In genomic region chr2:27079233-27080139, GRCh38 we compare ENCODE assay signal across 12 cellular contexts. TPM values are rescaled to one million over a fixed set of nuclear protein-coding genes. Genes with fewer than 3 reads are reported as not detected.
DNase-seq lines count a peak whose midpoint lies in the region; ATAC-seq and TF ChIP-seq lines count a peak whose summit lies in the region.
"Had no signal": no experiment of that assay in that cellular context is flagged by ENCODE, and none has a peak within 500 bp of the region (broad histone marks: within the 10 kb centered on the region; RNA-seq: fewer than 3 reads in every experiment).

No MANE protein-coding gene starts in this region.

- H3K9me3 ChIP-seq in heart left ventricle (no peaks in the 10 kb centered on the region), muscle layer of duodenum (ENCODE audit: control insufficient read depth in 1 of 2, low read length in 2 of 2) (no peaks in the 10 kb centered on the region), uterus (no peaks in the 10 kb centered on the region)

- ATAC-seq in heart left ventricle, result no peak
- no peak for ATAC-seq in left cardiac atrium
- no peak for ATAC-seq in GM18909 (IDR thresholded peaks at IDR 0.05; ENCODE audit: poor library complexity, unreplicated experiment)

- 60 to 81% (median 69%) methylated on average over 10 to 14 of the region's 14 CpGs for WGBS in heart left ventricle, 4 donors

- peak overlapping the region; percentile 89 for H3K27ac Mint-ChIP-seq in dendritic cell treated with granulocyte-macrophage colony-stimulating factor and Interleukin-4, amounts not matched to agents 40 ng/mL and 50 ng/mL, for 4 days

- DNase-seq in heart left ventricle, result peak in 1 of 5 donors; percentile 37
- DNase-seq in left cardiac atrium, result no peak
- no peak for DNase-seq in uterus
- DNase-seq in NOMO-1 (lab: John Stamatoyannopoulos, UW; ENCODE audit: unreplicated experiment in 2 of 2), result no peak
- DNase-seq in SIG-M5 (lab: John Stamatoyannopoulos, UW), result no peak
- DNase-seq: COR-L47; immature natural killer cell; NCI-H226; stimulated activated CD4-positive, alpha-beta T cell treated with anti-CD3 and anti-CD28 coated beads, Interleukin-2, amount 100 ng/mL, for 24 hours had no signal

- H3K27me3 Mint-ChIP-seq in dendritic cell treated with granulocyte-macrophage colony-stimulating factor and Interleukin-4, amounts not matched to agents 40 ng/mL and 50 ng/mL, for 4 days, result peaks cover 9% of the 10 kb centered on the region

- H3K36me3 Mint-ChIP-seq in dendritic cell treated with granulocyte-macrophage colony-stimulating factor and Interleukin-4, amounts not matched to agents 40 ng/mL and 50 ng/mL, for 4 days (ENCODE audit: low read depth), result no peaks in the 10 kb centered on the region
- H3K36me3 Mint-ChIP-seq: immature natural killer cell had no signal

- intact Hi-C loops in heart left ventricle (cut with DNase I) (loop anchor here in 7 of 10 donors (2.0 to 10.0 kb wide), 4 partner anchors 29 to 117 kb away; partner anchors contain the start of genes TMEM214 (in 6 of the 7) and AGBL5 (in 2 of the 7)), left cardiac atrium (cut with DNase I) (loop anchor here (10.0 kb wide), 2 partner anchors 45 to 115 kb away; partner anchors contain the start of gene TMEM214 (in 2 of the 2)), uterus (cut with DNase I; ENCODE audit: low total_unique reads) (loop anchor here (2.0 kb wide), 1 partner anchor 29 kb away; the partner anchor contains the start of gene AGBL5)
- intact Hi-C loops in dendritic cell treated with granulocyte-macrophage colony-stimulating factor and Interleukin-4, amounts not matched to agents 40 ng/mL and 50 ng/mL, for 4 days (cut with micrococcal nuclease), result loop anchor here (2.0 to 5.0 kb wide), 2 partner anchors 29 to 117 kb away; partner anchors contain the start of gene AGBL5

- no peak for TF ChIP-seq POLR2A in heart left ventricle (IDR thresholded peaks at IDR 0.05)
- TF ChIP-seq POLR2A in uterus (IDR thresholded peaks at IDR 0.05), result no peak

- H3K27ac ChIP-seq in heart left ventricle (peak overlapping the region; percentile 69 to 97 (median 86)), muscle layer of duodenum (ENCODE audit: low read length) (peak overlapping the region; percentile 58), uterus (peak overlapping the region; percentile 92 to 98)

- no peaks in the 10 kb centered on the region for H3K9me3 Mint-ChIP-seq in dendritic cell treated with granulocyte-macrophage colony-stimulating factor and Interleukin-4, amounts not matched to agents 40 ng/mL and 50 ng/mL, for 4 days
- H3K9me3 Mint-ChIP-seq: immature natural killer cell had no signal

- peaks cover 0 to 3% (median 0%) of the 10 kb centered on the region in 9 donors for H3K36me3 ChIP-seq in heart left ventricle
- H3K36me3 ChIP-seq in muscle layer of duodenum (ENCODE audit: control insufficient read depth in 1 of 2, insufficient read depth in 2 of 2, low read length in 2 of 2), result peaks cover 0 to 13% of the 10 kb centered on the region in 2 donors
- H3K36me3 ChIP-seq in uterus, result no peaks in the 10 kb centered on the region

- TF ChIP-seq CTCF in heart left ventricle (IDR thresholded peaks at IDR 0.05), result no peak
- TF ChIP-seq CTCF in uterus (IDR thresholded peaks at IDR 0.05), result no peak

- no peaks in the 10 kb centered on the region for H3K27me3 ChIP-seq in heart left ventricle
- no peaks in the 10 kb centered on the region for H3K27me3 ChIP-seq in muscle layer of duodenum (ENCODE audit: low read depth, low read length)
- no peaks in the 10 kb centered on the region for H3K27me3 ChIP-seq in uterus

- peaks cover 0 to 65% (median 31%) of the 10 kb centered on the region in 12 donors for H3K4me1 ChIP-seq in heart left ventricle
- H3K4me1 ChIP-seq in muscle layer of duodenum (ENCODE audit: control insufficient read depth in 1 of 2, insufficient read depth in 2 of 2, low read length in 2 of 2), result peaks cover 13 to 65% of the 10 kb centered on the region in 2 donors
- H3K4me1 ChIP-seq in uterus, result peaks cover 5 to 14% of the 10 kb centered on the region in 2 donors

- no peak overlapping the region for H3K4me3 Mint-ChIP-seq in dendritic cell treated with granulocyte-macrophage colony-stimulating factor and Interleukin-4, amounts not matched to agents 40 ng/mL and 50 ng/mL, for 4 days

- peak overlapping the region; percentile 41 to 74 (median 54) for H3K4me3 ChIP-seq in heart left ventricle
- H3K4me3 ChIP-seq in muscle layer of duodenum (ENCODE audit: low read depth in 1 of 2, low read length in 2 of 2), result peak overlapping the region; percentile 72 to 73
- peak overlapping the region; percentile 52 to 84 for H3K4me3 ChIP-seq in uterus

- H3K4me1 Mint-ChIP-seq in dendritic cell treated with granulocyte-macrophage colony-stimulating factor and Interleukin-4, amounts not matched to agents 40 ng/mL and 50 ng/mL, for 4 days (ENCODE audit: low read depth), result peaks cover 74% of the 10 kb centered on the region

RNA-seq across cellular contexts. Expression of gene EMILIN1, which starts 1.1 kb away (rescaled TPM):
- total RNA-seq in heart left ventricle, result 10 to 100 TPM in 8 of 9 donors, 1 to 10 TPM in 1; 7.5 to 76.9 (median 16.3) TPM
- 10 to 100 TPM; 21.0 to 31.2 TPM for polyA plus RNA-seq in heart left ventricle
- total RNA-seq in left cardiac atrium, result 10 to 100 TPM; 41.1 to 46.6 TPM
- 100 to 1,000 TPM; 107 to 377 (median 224) TPM for total RNA-seq in uterus

RNA-seq across cellular contexts. Expression of gene KHK, which starts 7.1 kb away (rescaled TPM):
- total RNA-seq in heart left ventricle, result 1 to 10 TPM in 8 of 9 donors, under 1 TPM in 1; 0.89 to 3.9 (median 1.8) TPM
- 1 to 10 TPM; 1.3 to 2.0 TPM for polyA plus RNA-seq in heart left ventricle
- total RNA-seq in left cardiac atrium, result 1 to 10 TPM; 3.0 to 4.3 TPM
- total RNA-seq in uterus, result 10 to 100 TPM in 1 of 4 donors, 1 to 10 TPM in 3; 1.0 to 21.6 (median 5.4) TPM

RNA-seq across cellular contexts. Expression of gene OST4, which starts 8.0 kb away (rescaled TPM):
- total RNA-seq in heart left ventricle (100 to 1,000 TPM; 215 to 466 (median 343) TPM), left cardiac atrium (100 to 1,000 TPM; 364 to 404 TPM), uterus (100 to 1,000 TPM in 3 of 4 donors, 10 to 100 TPM in 1; 76.3 to 387 (median 237) TPM)
- polyA plus RNA-seq in heart left ventricle, result 100 to 1,000 TPM; 335 to 517 TPM

RNA-seq across cellular contexts. Expression of gene AGBL5, which starts 28.0 kb away (rescaled TPM):
- total RNA-seq in heart left ventricle, result 10 to 100 TPM in 4 of 9 donors, 1 to 10 TPM in 5; 4.9 to 12.5 (median 9.9) TPM
- 1 to 10 TPM; 4.5 to 7.9 TPM for polyA plus RNA-seq in heart left ventricle
- total RNA-seq in left cardiac atrium, result 10 to 100 TPM in 1 of 2 donors, 1 to 10 TPM in 1; 8.4 to 12.0 TPM
- total RNA-seq in uterus, result 10 to 100 TPM in 2 of 4 donors, 1 to 10 TPM in 1, under 1 TPM in 1; 0.77 to 26.2 (median 10.8) TPM

RNA-seq across cellular contexts. Expression of gene CGREF1, which starts 39.4 kb away (rescaled TPM):
- 1 to 10 TPM in 4 of 9 donors, under 1 TPM in 4, not detected in 1; 0.24 to 2.7 (median 1.0) TPM for total RNA-seq in heart left ventricle
- under 1 TPM; 0.67 to 0.99 TPM for polyA plus RNA-seq in heart left ventricle
- 1 to 10 TPM; 5.6 to 5.9 TPM for total RNA-seq in left cardiac atrium
- 10 to 100 TPM in 2 of 4 donors, 1 to 10 TPM in 2; 2.3 to 22.9 (median 9.7) TPM for total RNA-seq in uterus
- polyA plus RNA-seq: immature natural killer cell had no signal
